In genomic region chr3:184513276-184514150, GRCh38 we compare ENCODE assay signal across 8 cellular contexts. TPM values are rescaled to one million over a fixed set of nuclear protein-coding genes. Genes with fewer than 3 reads are reported as not detected.
A peak's percentile ranks its signal among the peaks of the same experiment; 100 is the strongest.
DNase-seq lines count a peak whose midpoint lies in the region; ATAC-seq and TF ChIP-seq lines count a peak whose summit lies in the region.

No MANE protein-coding gene starts in this region.

- H3K27me3 ChIP-seq in DOHH2 (ENCODE audit: control insufficient read depth, low read length) = peaks cover 65% of the 10 kb centered on the region
- H3K27me3 ChIP-seq in adrenal gland = peaks cover 18% of the 10 kb centered on the region
- peaks cover 62% of the 10 kb centered on the region for H3K27me3 ChIP-seq in left ventricle myocardium inferior (ENCODE audit: low read depth)

- no peaks in the 10 kb centered on the region for H3K9me2 ChIP-seq in DOHH2 (replicated peaks; ENCODE audit: control insufficient read depth, low read length)

- no peak for TF ChIP-seq POLR2A in adrenal gland (IDR thresholded peaks at IDR 0.05)

- H3K9me3 Mint-ChIP-seq in type B pancreatic cell = peaks cover 7% of the 10 kb centered on the region

- H3K36me3 Mint-ChIP-seq in type B pancreatic cell = peaks cover 7% of the 10 kb centered on the region

- H3K27ac ChIP-seq in DOHH2 (ENCODE audit: low read depth, low read length) = no peak overlapping the region
- H3K27ac ChIP-seq in adrenal gland = peak overlapping the region in 2 of 5 donors; percentile 48 to 68
- peak overlapping the region; percentile 31 for H3K27ac ChIP-seq in left ventricle myocardium inferior (replicated peaks)

- DNase-seq in NCI-H1417 (lab: John Stamatoyannopoulos, UW) (peak; percentile 88 to 94 (median 91)), T follicular helper cell (ENCODE audit: low read depth) (peak; percentile 72), adrenal gland (peak; percentile 84 to 94 (median 88)), left ventricle myocardium inferior (peak; percentile 85), posterior vena cava (ENCODE audit: low spot score) (peak; percentile 95), type B pancreatic cell (ENCODE audit: extremely low spot score, unreplicated experiment) (peak; percentile 90)

- 3 to 11% (median 7%) methylated on average over 23 to 69 of the region's 69 CpGs for WGBS in adrenal gland, 4 donors

- H3K4me3 ChIP-seq in DOHH2 (ENCODE audit: low read length) (no peak overlapping the region), adrenal gland (peak overlapping the region in 2 of 4 donors; percentile 7 to 65), left ventricle myocardium inferior (peak overlapping the region; percentile 64)

- peak; percentile 77 for TF ChIP-seq CTCF in DOHH2 (IDR thresholded peaks at IDR 0.05; ENCODE audit: low read depth, low read length, poor library complexity, severe bottlenecking)
- TF ChIP-seq CTCF in adrenal gland (IDR thresholded peaks at IDR 0.05) = peak; percentile 80 to 90 (median 87)
- TF ChIP-seq CTCF in left ventricle myocardium inferior (IDR thresholded peaks at IDR 0.05; ENCODE audit: borderline replicate concordance) = peak; percentile 94
- TF ChIP-seq CTCF in type B pancreatic cell (conservative IDR thresholded peaks at IDR 0.05) = peak; percentile 95

- H3K36me3 ChIP-seq in DOHH2 (ENCODE audit: control insufficient read depth, low read length) (no peaks in the 10 kb centered on the region), adrenal gland (replicated peaks in 1 of 2) (no peaks in the 10 kb centered on the region), left ventricle myocardium inferior (no peaks in the 10 kb centered on the region)

- H3K4me1 ChIP-seq in DOHH2 (ENCODE audit: control insufficient read depth, low read length) (no peaks in the 10 kb centered on the region), adrenal gland (replicated peaks in 1 of 2) (peaks cover 4 to 6% of the 10 kb centered on the region in 2 donors), left ventricle myocardium inferior (peaks cover 17% of the 10 kb centered on the region)

- H3K9me3 ChIP-seq in DOHH2 (ENCODE audit: control insufficient read depth, insufficient read depth, low read length) (no peaks in the 10 kb centered on the region), adrenal gland (replicated peaks in 1 of 3) (no peaks in the 10 kb centered on the region), left ventricle myocardium inferior (replicated peaks) (no peaks in the 10 kb centered on the region)

- intact Hi-C loops in adrenal gland (cut with DNase I) (loop anchor here in 1 of 2 donors (5.0 kb wide), 2 partner anchors 96 to 141 kb away; no protein-coding TSS in a partner anchor), left ventricle myocardium inferior (cut with micrococcal nuclease) (no loop called here), posterior vena cava (cut with DNase I) (loop anchor here (5.0 kb wide), 2 partner anchors 96 to 141 kb away; no protein-coding TSS in a partner anchor)

- H3K27ac Mint-ChIP-seq in type B pancreatic cell = no peak overlapping the region

- no peaks in the 10 kb centered on the region for H3F3A ChIP-seq in DOHH2 (ENCODE audit: control insufficient read depth, insufficient read depth)

- peak overlapping the region; percentile 72 for H3K4me3 Mint-ChIP-seq in type B pancreatic cell

- peak; percentile 79 for ATAC-seq in HG02571 (IDR thresholded peaks at IDR 0.05; ENCODE audit: unreplicated experiment)

- H3K27me3 Mint-ChIP-seq in type B pancreatic cell = peaks cover 84% of the 10 kb centered on the region

- H3K4me1 Mint-ChIP-seq in type B pancreatic cell (ENCODE audit: unreplicated experiment) = peaks cover 7% of the 10 kb centered on the region

- no peak overlapping the region for H3K4me2 ChIP-seq in DOHH2 (ENCODE audit: low read length)

- no peaks in the 10 kb centered on the region for H4K20me1 ChIP-seq in DOHH2 (ENCODE audit: control insufficient read depth, insufficient read depth, low read depth, low read length)

- no peaks in the 10 kb centered on the region for H3K79me2 ChIP-seq in DOHH2 (ENCODE audit: control insufficient read depth, low read length)

RNA-seq across cellular contexts. Expression of gene EPHB3, which starts 48.1 kb away (rescaled TPM):
- total RNA-seq in adrenal gland (1 to 10 TPM in 5 of 8 donors, under 1 TPM in 3; 0.52 to 3.1 (median 1.3) TPM), left ventricle myocardium inferior (5.0 TPM), posterior vena cava (10 to 100 TPM in 1 of 2 donors, 1 to 10 TPM in 1; 6.9 to 10.8 TPM), type B pancreatic cell (ENCODE audit: low replicate concordance) (57.7 and 65.0 TPM in 2 replicates)
- 1 to 10 TPM in 2 of 3 donors, under 1 TPM in 1; 0.29 to 1.2 (median 1.0) TPM for polyA plus RNA-seq in adrenal gland
